15 cellular contexts compared by ENCODE assay signal in genomic region chr1:20663365-20663764, GRCh38. TPM values are rescaled to one million over a fixed set of nuclear protein-coding genes. Genes with fewer than 3 reads are reported as not detected.
DNase-seq lines count a peak whose midpoint lies in the region; ATAC-seq lines count a peak whose summit lies in the region.
"Had no signal": no experiment of that assay in that cellular context is flagged by ENCODE, and none has a peak within 500 bp of the region (broad histone marks: within the 10 kb centered on the region; RNA-seq: fewer than 3 reads in every experiment).

No MANE protein-coding gene starts in this region.

- H4K91ac ChIP-seq in neuronal stem cell (ENCODE audit: low read depth, low read length, poor library complexity): no peak overlapping the region

- no peak overlapping the region for H3K9ac ChIP-seq in Karpas-422 (ENCODE audit: low read length)
- no peak overlapping the region for H3K9ac ChIP-seq in neuronal stem cell (ENCODE audit: low read depth, low read length, poor library complexity)
- H3K9ac ChIP-seq: parathyroid adenoma had no signal

- peaks cover 23% of the 10 kb centered on the region for H3K36me3 Mint-ChIP-seq in T-helper 2 cell treated with Interferon-gamma antibody and Interleukin-4, amounts not matched to agents 5 μg/mL and 100 μg/mL, for 36 hours (ENCODE audit: low read depth)
- peaks cover 18% of the 10 kb centered on the region for H3K36me3 Mint-ChIP-seq in central memory CD8-positive, alpha-beta T cell (ENCODE audit: insufficient read depth)

- H3K79me2 ChIP-seq in Karpas-422 (ENCODE audit: low read length): peaks cover 35% of the 10 kb centered on the region

- H3K23ac ChIP-seq in neuronal stem cell (ENCODE audit: low read depth, low read length, poor library complexity): no peak overlapping the region

- no peak overlapping the region for H3K4ac ChIP-seq in neuronal stem cell (ENCODE audit: low read length)

- WGBS in neuronal stem cell (ENCODE audit: extremely low coverage in 2 of 2, insufficient read length in 2 of 2, insufficient replicate concordance in 1 of 2), 2 donors: no CpG with 5 or more reads among the region's 1 CpG

- no peak for DNase-seq in T-helper 2 cell treated with Interferon-gamma antibody and Interleukin-4, amounts not matched to agents 5 μg/mL and 100 μg/mL, for 36 hours (ENCODE audit: low spot score)
- no peak for DNase-seq in T-helper 2 cell
- peak; percentile 40 for DNase-seq in Karpas-422
- DNase-seq in central memory CD8-positive, alpha-beta T cell (ENCODE audit: low spot score in 2 of 2): no peak
- DNase-seq in neuronal stem cell (ENCODE audit: low spot score): no peak
- no peak for DNase-seq in NCI-H446 treated with DMSO at 0.1 percent for 48 hours (lab: John Stamatoyannopoulos, UW)
- DNase-seq: activated CD4-positive, alpha-beta T cell treated with anti-CD3 and anti-CD28 coated beads for 1 hour; GDM1; NCI-H2081; NCI-H524 treated with DMSO at 0.1 percent for 48 hours; RPMI8226 had no signal

- no peaks in the 10 kb centered on the region for H3K9me2 ChIP-seq in Karpas-422 (replicated peaks; ENCODE audit: insufficient read depth, low read length)

- no peak overlapping the region for H4K8ac ChIP-seq in neuronal stem cell (ENCODE audit: low read depth, low read length)

- no peak overlapping the region for H3K14ac ChIP-seq in neuronal stem cell (ENCODE audit: low read length)

- no peak for ATAC-seq in central memory CD8-positive, alpha-beta T cell (replicated peaks; ENCODE audit: extremely low read depth, poor library complexity, severe bottlenecking)
- no peak for ATAC-seq in HG03457 (IDR thresholded peaks at IDR 0.05; ENCODE audit: unreplicated experiment)
- ATAC-seq in HG02571 (IDR thresholded peaks at IDR 0.05; ENCODE audit: unreplicated experiment): no peak

- no peaks in the 10 kb centered on the region for H3K9me3 Mint-ChIP-seq in T-helper 2 cell treated with Interferon-gamma antibody and Interleukin-4, amounts not matched to agents 5 μg/mL and 100 μg/mL, for 36 hours
- H3K9me3 Mint-ChIP-seq in central memory CD8-positive, alpha-beta T cell: no peaks in the 10 kb centered on the region

- no peak overlapping the region for H3K18ac ChIP-seq in neuronal stem cell (ENCODE audit: low read length)

- H2BK120ac ChIP-seq in neuronal stem cell (ENCODE audit: low read depth, low read length): no peak overlapping the region

- H3K27me3 ChIP-seq in Karpas-422 (ENCODE audit: low read length) (no peaks in the 10 kb centered on the region), neuronal stem cell (ENCODE audit: control insufficient read depth in 3 of 3, insufficient read depth in 3 of 3, low read depth in 1 of 3, low read length in 3 of 3) (no peaks in the 10 kb centered on the region)

- no peak overlapping the region for H2BK15ac ChIP-seq in neuronal stem cell (ENCODE audit: low read length)

- peaks cover 5% of the 10 kb centered on the region for H3K79me1 ChIP-seq in neuronal stem cell (ENCODE audit: low read depth, low read length)

- no peak overlapping the region for H2AK5ac ChIP-seq in neuronal stem cell (ENCODE audit: low read depth, low read length)

- H2BK5ac ChIP-seq in neuronal stem cell (ENCODE audit: low read length): no peak overlapping the region

- H3K4me2 ChIP-seq in Karpas-422 (ENCODE audit: low read depth, low read length, poor library complexity, severe bottlenecking): no peak overlapping the region
- H3K4me2 ChIP-seq in neuronal stem cell (ENCODE audit: insufficient read depth, low read length, poor library complexity, severe bottlenecking): no peak overlapping the region

- H3K4me3 Mint-ChIP-seq in T-helper 2 cell treated with Interferon-gamma antibody and Interleukin-4, amounts not matched to agents 5 μg/mL and 100 μg/mL, for 36 hours: peak overlapping the region; percentile 96
- H3K4me3 Mint-ChIP-seq in central memory CD8-positive, alpha-beta T cell: peak overlapping the region; percentile 99

- peaks cover 28% of the 10 kb centered on the region for H3K4me1 ChIP-seq in Karpas-422 (ENCODE audit: low read length)
- H3K4me1 ChIP-seq in neuronal stem cell (ENCODE audit: control insufficient read depth in 2 of 2, insufficient read depth in 1 of 2, low read depth in 1 of 2, low read length in 2 of 2): peaks cover 8 to 11% of the 10 kb centered on the region in 2 donors
- H3K4me1 ChIP-seq: parathyroid adenoma had no signal

- no peak overlapping the region for H2BK12ac ChIP-seq in neuronal stem cell (ENCODE audit: low read length)

- H3K36me3 ChIP-seq in Karpas-422 (ENCODE audit: insufficient read depth, low read length): peaks cover 5% of the 10 kb centered on the region; the same call in 1 of the 2 replicates
- H3K36me3 ChIP-seq in neuronal stem cell (replicated peaks in 1 of 2; ENCODE audit: control insufficient read depth in 2 of 2, insufficient read depth in 2 of 2, low read length in 2 of 2): peaks cover 6 to 16% of the 10 kb centered on the region in 2 donors

- peaks cover 12% of the 10 kb centered on the region for H4K20me1 ChIP-seq in Karpas-422 (ENCODE audit: insufficient read depth, low read depth, low read length)

- no peak overlapping the region for H3K27ac Mint-ChIP-seq in T-helper 2 cell treated with Interferon-gamma antibody and Interleukin-4, amounts not matched to agents 5 μg/mL and 100 μg/mL, for 36 hours
- H3K27ac Mint-ChIP-seq in central memory CD8-positive, alpha-beta T cell (ENCODE audit: low read depth): no peak overlapping the region

- H3K4me1 Mint-ChIP-seq in T-helper 2 cell treated with Interferon-gamma antibody and Interleukin-4, amounts not matched to agents 5 μg/mL and 100 μg/mL, for 36 hours (ENCODE audit: low read depth): peaks cover 32% of the 10 kb centered on the region
- H3K4me1 Mint-ChIP-seq in central memory CD8-positive, alpha-beta T cell: peaks cover 40% of the 10 kb centered on the region

- H3K4me3 ChIP-seq in Karpas-422 (ENCODE audit: low read length): no peak overlapping the region
- no peak overlapping the region for H3K4me3 ChIP-seq in neuronal stem cell (ENCODE audit: low read length in 2 of 2)
- H3K4me3 ChIP-seq: coronary artery had no signal

- H2AFZ ChIP-seq in Karpas-422 (ENCODE audit: low read length) (no peak overlapping the region), neuronal stem cell (ENCODE audit: low read length) (peak overlapping the region; percentile 67)
- H2AFZ ChIP-seq: parathyroid adenoma had no signal

- no peaks in the 10 kb centered on the region for H3K27me3 Mint-ChIP-seq in T-helper 2 cell treated with Interferon-gamma antibody and Interleukin-4, amounts not matched to agents 5 μg/mL and 100 μg/mL, for 36 hours (ENCODE audit: low read depth)
- H3K27me3 Mint-ChIP-seq in central memory CD8-positive, alpha-beta T cell: no peaks in the 10 kb centered on the region

- no peaks in the 10 kb centered on the region for H3K9me3 ChIP-seq in Karpas-422 (ENCODE audit: low read length)
- peaks cover 0 to 3% of the 10 kb centered on the region in 2 donors for H3K9me3 ChIP-seq in neuronal stem cell (replicated peaks in 1 of 2; ENCODE audit: control insufficient read depth in 2 of 2, insufficient read depth in 1 of 2, low read depth in 1 of 2, low read length in 2 of 2)

- no peak overlapping the region for H3K27ac ChIP-seq in Karpas-422 (ENCODE audit: low read length)
- no peak overlapping the region for H3K27ac ChIP-seq in neuronal stem cell (replicated peaks; ENCODE audit: low read length)
- H3K27ac ChIP-seq: coronary artery, parathyroid adenoma had no signal

RNA-seq across cellular contexts. Expression of gene DDOST, which starts 2.2 kb away (rescaled TPM):
- 141 and 161 TPM in 2 replicates for total RNA-seq in Karpas-422 (2014; rRNA removed; shearing (Covaris generic); ENCODE audit: low replicate concordance)
- 115 TPM for polyA plus RNA-seq in neuronal stem cell (2013, experiment 1 of 2)
- 115 TPM for polyA plus RNA-seq in neuronal stem cell (2013, experiment 2 of 2)

RNA-seq across cellular contexts. Expression of gene PINK1, which starts 30.1 kb away (rescaled TPM):
- 4.0 and 8.5 TPM in 2 replicates for total RNA-seq in Karpas-422 (2014; rRNA removed; shearing (Covaris generic); ENCODE audit: low replicate concordance)
- polyA plus RNA-seq in neuronal stem cell (2013, experiment 1 of 2): 22.0 TPM
- polyA plus RNA-seq in neuronal stem cell (2013, experiment 2 of 2): 19.8 TPM

RNA-seq across cellular contexts. Expression of gene KIF17, which starts 54.4 kb away (rescaled TPM):
- not detected in 2 replicates for total RNA-seq in Karpas-422 (2014; rRNA removed; shearing (Covaris generic); ENCODE audit: low replicate concordance)
- polyA plus RNA-seq in neuronal stem cell (2013, experiment 1 of 2): 5.8 TPM
- polyA plus RNA-seq in neuronal stem cell (2013, experiment 2 of 2): 5.8 TPM
